29 cellular contexts compared by ENCODE assay signal in genomic region chr20:50602432-50603088, GRCh38.
"Had no signal": no experiment of that assay in that cellular context is flagged by ENCODE, and none has a peak within 500 bp of the region (broad histone marks: within the 10 kb centered on the region; RNA-seq: fewer than 3 reads in every experiment).

No MANE protein-coding gene starts in this region.

- H3K36me3 Mint-ChIP-seq: activated naive CD4-positive, alpha-beta T cell treated with anti-CD3 and anti-CD28 coated beads, Interleukin-2, amount 10 ng/mL, durations not matched to agents 7 days and 5 days had no signal

- ATAC-seq: gastroesophageal sphincter, left lung had no signal

- H3K9ac ChIP-seq: parathyroid adenoma, SK-N-SH had no signal

- DNase-seq: activated CD4-positive, alpha-beta T cell treated with anti-CD3 and anti-CD28 coated beads for 4 hours; activated CD4-positive, alpha-beta T cell treated with anti-CD3 and anti-CD28 coated beads, Interleukin-2, amount 50 U/mL, for 4 hours; activated gamma-delta T cell; activated naive CD4-positive, alpha-beta T cell treated with anti-CD3 and anti-CD28 coated beads, Interleukin-2, amount 10 ng/mL, durations not matched to agents 7 days and 5 days; activated T-cell treated with anti-CD3 and anti-CD28 coated beads for 4 hours; amygdala; central memory CD4-positive, alpha-beta T cell; head of caudate nucleus; mesendoderm; mucosa of descending colon; nephron progenitor cell; nucleus accumbens; psoas muscle; SK-N-SH; stimulated activated CD4-positive, alpha-beta T cell treated with anti-CD3 and anti-CD28 coated beads, Interleukin-4, amount 100 ng/mL, for 1 hour; substantia nigra; SW 1271; T-helper 9 cell had no signal

- H3K4me3 Mint-ChIP-seq: activated naive CD4-positive, alpha-beta T cell treated with anti-CD3 and anti-CD28 coated beads, Interleukin-2, amount 10 ng/mL, durations not matched to agents 7 days and 5 days; activated T-helper 1 cell treated with anti-CD3 and anti-CD28 coated beads, Interleukin-12 subunit alpha, Interleukin-12 subunit beta, Interleukin-2, Interleukin-4 antibody, amounts not matched to agents 30 ng/mL and 10 ng/mL and 1 ng/mL, durations not matched to agents 14 hours and 24 hours and 36 hours; nephron progenitor cell; stimulated activated naive CD8-positive, alpha-beta T cell treated with anti-CD3 and anti-CD28 coated beads, Interleukin-15, Interleukin-2, amounts not matched to agents 100 ng/mL and 50 ng/mL, for 24 hours; T-helper 1 cell treated with Interleukin-12 subunit alpha and Interleukin-12 subunit beta and Interleukin-4 antibody, amounts not matched to agents 30 μg/mL and 1 μg/mL, for 36 hours had no signal

- H3K27me3 ChIP-seq: breast epithelium, left lung had no signal

- H3K9me3 ChIP-seq: breast epithelium, gastroesophageal sphincter, left lung, mucosa of descending colon, psoas muscle, SK-N-SH had no signal

- H3K27ac ChIP-seq: breast epithelium, gastroesophageal sphincter, left lung, parathyroid adenoma, psoas muscle, VCaP had no signal

- H3K9me3 Mint-ChIP-seq: activated naive CD4-positive, alpha-beta T cell treated with anti-CD3 and anti-CD28 coated beads, Interleukin-2, amount 10 ng/mL, durations not matched to agents 7 days and 5 days; activated T-helper 1 cell treated with anti-CD3 and anti-CD28 coated beads, Interleukin-12 subunit alpha, Interleukin-12 subunit beta, Interleukin-2, Interleukin-4 antibody, amounts not matched to agents 30 ng/mL and 10 ng/mL and 1 ng/mL, durations not matched to agents 14 hours and 24 hours and 36 hours; nephron progenitor cell; stimulated activated naive CD8-positive, alpha-beta T cell treated with anti-CD3 and anti-CD28 coated beads, Interleukin-15, Interleukin-2, amounts not matched to agents 100 ng/mL and 50 ng/mL, for 24 hours; T-helper 1 cell treated with Interleukin-12 subunit alpha and Interleukin-12 subunit beta and Interleukin-4 antibody, amounts not matched to agents 30 μg/mL and 1 μg/mL, for 36 hours had no signal

- H3K4me1 Mint-ChIP-seq: activated naive CD4-positive, alpha-beta T cell treated with anti-CD3 and anti-CD28 coated beads, Interleukin-2, amount 10 ng/mL, durations not matched to agents 7 days and 5 days had no signal

- H2AFZ ChIP-seq: parathyroid adenoma had no signal

- H3K4me2 ChIP-seq: SK-N-SH had no signal

- H3K4me1 ChIP-seq: breast epithelium, left lung, psoas muscle had no signal

- FAIRE-seq: endothelial cell of umbilical vein, TTC549 had no signal

- H3K79me2 ChIP-seq: parathyroid adenoma had no signal

- H3K4me3 ChIP-seq: breast epithelium, gastroesophageal sphincter, left lung, lung, mucosa of descending colon, psoas muscle had no signal

- H3K36me3 ChIP-seq: breast epithelium had no signal

- H3K27ac Mint-ChIP-seq: activated naive CD4-positive, alpha-beta T cell treated with anti-CD3 and anti-CD28 coated beads, Interleukin-2, amount 10 ng/mL, durations not matched to agents 7 days and 5 days; activated T-helper 1 cell treated with anti-CD3 and anti-CD28 coated beads, Interleukin-12 subunit alpha, Interleukin-12 subunit beta, Interleukin-2, Interleukin-4 antibody, amounts not matched to agents 30 ng/mL and 10 ng/mL and 1 ng/mL, durations not matched to agents 14 hours and 24 hours and 36 hours; nephron progenitor cell; stimulated activated naive CD8-positive, alpha-beta T cell treated with anti-CD3 and anti-CD28 coated beads, Interleukin-15, Interleukin-2, amounts not matched to agents 100 ng/mL and 50 ng/mL, for 24 hours; T-helper 1 cell treated with Interleukin-12 subunit alpha and Interleukin-12 subunit beta and Interleukin-4 antibody, amounts not matched to agents 30 μg/mL and 1 μg/mL, for 36 hours had no signal
